8 cellular contexts compared by ENCODE assay signal in genomic region chr5:96752341-96753016, GRCh38. TPM values are rescaled to one million over a fixed set of nuclear protein-coding genes. Genes with fewer than 3 reads are reported as not detected.
DNase-seq lines count a peak whose midpoint lies in the region; TF ChIP-seq lines count a peak whose summit lies in the region.

No MANE protein-coding gene starts in this region.

- H3K36me3 Mint-ChIP-seq in activated T-helper 2 cell treated with anti-CD3 and anti-CD28 coated beads, Interferon-gamma antibody, Interleukin-2, Interleukin-4, amounts not matched to agents 10 μg/mL and 5 μg/mL and 100 μg/mL, durations not matched to agents 14 hours and 24 hours and 36 hours (ENCODE audit: low read depth), result peaks cover 56% of the 10 kb centered on the region

- H3K27ac ChIP-seq in Peyer's patch (no peak overlapping the region), cingulate gyrus (ENCODE audit: low read depth, low read length) (peak overlapping the region; percentile 43)

- H3K4me3 ChIP-seq in Peyer's patch, result no peak overlapping the region

- peaks cover 0 to 10% (median 1%) of the 10 kb centered on the region in 4 donors for H3K4me1 ChIP-seq in Peyer's patch

- H3K9me3 Mint-ChIP-seq in activated T-helper 2 cell treated with anti-CD3 and anti-CD28 coated beads, Interferon-gamma antibody, Interleukin-2, Interleukin-4, amounts not matched to agents 10 μg/mL and 5 μg/mL and 100 μg/mL, durations not matched to agents 14 hours and 24 hours and 36 hours, result no peaks in the 10 kb centered on the region

- TF ChIP-seq RAD21 in Ishikawa (IDR thresholded peaks at IDR 0.05; ENCODE audit: low read depth), result peak; percentile 60

- no peaks in the 10 kb centered on the region for H3K9me3 ChIP-seq in Peyer's patch

- no peak for TF ChIP-seq EP300 in Ishikawa (IDR thresholded peaks at IDR 0.05; ENCODE audit: borderline replicate concordance)

- no peaks in the 10 kb centered on the region for H3K27me3 Mint-ChIP-seq in activated T-helper 2 cell treated with anti-CD3 and anti-CD28 coated beads, Interferon-gamma antibody, Interleukin-2, Interleukin-4, amounts not matched to agents 10 μg/mL and 5 μg/mL and 100 μg/mL, durations not matched to agents 14 hours and 24 hours and 36 hours (ENCODE audit: low read depth)

- H3K4me1 Mint-ChIP-seq in activated T-helper 2 cell treated with anti-CD3 and anti-CD28 coated beads, Interferon-gamma antibody, Interleukin-2, Interleukin-4, amounts not matched to agents 10 μg/mL and 5 μg/mL and 100 μg/mL, durations not matched to agents 14 hours and 24 hours and 36 hours (ENCODE audit: low read depth), result no peaks in the 10 kb centered on the region

- H3K27ac Mint-ChIP-seq in activated T-helper 2 cell treated with anti-CD3 and anti-CD28 coated beads, Interferon-gamma antibody, Interleukin-2, Interleukin-4, amounts not matched to agents 10 μg/mL and 5 μg/mL and 100 μg/mL, durations not matched to agents 14 hours and 24 hours and 36 hours, result no peak overlapping the region

- TF ChIP-seq POLR2A in Peyer's patch (IDR thresholded peaks at IDR 0.05), result no peak

- H3K27me3 ChIP-seq in Peyer's patch, result no peaks in the 10 kb centered on the region

- TF ChIP-seq CTCF in Peyer's patch (IDR thresholded peaks at IDR 0.05), result peak in 5 of 6 experiments; percentile 50 to 65 (median 59)

- intact Hi-C loops in activated T-helper 2 cell treated with anti-CD3 and anti-CD28 coated beads, Interferon-gamma antibody, Interleukin-2, Interleukin-4, amounts not matched to agents 10 μg/mL and 5 μg/mL and 100 μg/mL, durations not matched to agents 14 hours and 24 hours and 36 hours (cut with micrococcal nuclease), result loop anchor here (1.0 to 10.0 kb wide), 4 partner anchors 115 to 411 kb away; no protein-coding TSS in a partner anchor

- DNase-seq in activated T-cell treated with anti-CD3 and anti-CD28 coated beads for 24 hours (ENCODE audit: low read depth), result peak; percentile 25
- DNase-seq in activated T-cell treated with anti-CD3 and anti-CD28 coated beads, Interleukin-2, amount 50 U/mL, for 48 hours, result no peak
- no peak for DNase-seq in Peyer's patch
- DNase-seq in medulla oblongata (ENCODE audit: extremely low spot score), result peak; percentile 91
- no peak for DNase-seq in activated T-helper 2 cell treated with anti-CD3 and anti-CD28 coated beads, Interferon-gamma antibody, Interleukin-2, Interleukin-4, amounts not matched to agents 10 μg/mL and 5 μg/mL and 100 μg/mL, durations not matched to agents 14 hours and 24 hours and 36 hours (ENCODE audit: low spot score)
- no peak for DNase-seq in activated naive CD4-positive, alpha-beta T cell treated with Interleukin-2 at 50 U/mL for 16 hours

- peaks cover 0 to 87% (median 0%) of the 10 kb centered on the region in 3 donors for H3K36me3 ChIP-seq in Peyer's patch

- H3K4me3 Mint-ChIP-seq in activated T-helper 2 cell treated with anti-CD3 and anti-CD28 coated beads, Interferon-gamma antibody, Interleukin-2, Interleukin-4, amounts not matched to agents 10 μg/mL and 5 μg/mL and 100 μg/mL, durations not matched to agents 14 hours and 24 hours and 36 hours (ENCODE audit: low read depth), result no peak overlapping the region

TF ChIP-seq in Ishikawa, 13 proteins besides CTCF, POLR2A, EP300 and RAD21:
- no peak for TF ChIP-seq REST (IDR thresholded peaks at IDR 0.05; ENCODE audit: low read depth)
- no peak for TF ChIP-seq FOXM1 (IDR thresholded peaks at IDR 0.05; ENCODE audit: borderline replicate concordance, low read depth)
- no peak for TF ChIP-seq CREB1 (IDR thresholded peaks at IDR 0.05; ENCODE audit: low read depth)
- no peak for TF ChIP-seq USF1 (IDR thresholded peaks at IDR 0.05)
- no peak for TF ChIP-seq CEBPB (IDR thresholded peaks at IDR 0.05)
- TF ChIP-seq EGR1 (IDR thresholded peaks at IDR 0.05), result no peak
- TF ChIP-seq MAX (IDR thresholded peaks at IDR 0.05), result no peak
- TF ChIP-seq ZBTB7A (IDR thresholded peaks at IDR 0.05; ENCODE audit: low read depth), result no peak
- no peak for TF ChIP-seq YY1 (IDR thresholded peaks at IDR 0.05; ENCODE audit: low read depth)
- TF ChIP-seq NFIC (IDR thresholded peaks at IDR 0.05), result no peak
- no peak for TF ChIP-seq TAF1 (IDR thresholded peaks at IDR 0.05; ENCODE audit: low read depth)
- no peak for TF ChIP-seq TCF12 (IDR thresholded peaks at IDR 0.05; ENCODE audit: low read depth)
- no peak for TF ChIP-seq TEAD4 (IDR thresholded peaks at IDR 0.05)

RNA-seq across cellular contexts. Expression of gene ERAP1, which starts 55.3 kb away (rescaled TPM):
- total RNA-seq in Peyer's patch, result 100 to 1,000 TPM in 2 of 4 donors, 10 to 100 TPM in 2; 33.8 to 137 (median 93.9) TPM
- total RNA-seq in activated T-helper 2 cell treated with anti-CD3 and anti-CD28 coated beads, Interferon-gamma antibody, Interleukin-2, Interleukin-4, amounts not matched to agents 10 μg/mL and 5 μg/mL and 100 μg/mL, durations not matched to agents 14 hours and 24 hours and 36 hours, result 99.6 and 108 TPM in 2 replicates

Comparison
In these comparisons a context has a peak if more than half of its experiments do, and no peak if none do; other contexts are left out.
1. DNase-seq: peak in activated T-cell treated with anti-CD3 and anti-CD28 coated beads for 24 hours (single experiment) and medulla oblongata (single experiment); none in activated T-cell treated with anti-CD3 and anti-CD28 coated beads, Interleukin-2, amount 50 U/mL, for 48 hours (0 of 2), Peyer's patch (0 of 3), activated T-helper 2 cell treated with anti-CD3 and anti-CD28 coated beads, Interferon-gamma antibody, Interleukin-2, Interleukin-4, amounts not matched to agents 10 μg/mL and 5 μg/mL and 100 μg/mL, durations not matched to agents 14 hours and 24 hours and 36 hours (single experiment) and activated naive CD4-positive, alpha-beta T cell treated with Interleukin-2 at 50 U/mL for 16 hours (single experiment).